15 cellular contexts compared by ENCODE assay signal in the genomic region with DNA sequence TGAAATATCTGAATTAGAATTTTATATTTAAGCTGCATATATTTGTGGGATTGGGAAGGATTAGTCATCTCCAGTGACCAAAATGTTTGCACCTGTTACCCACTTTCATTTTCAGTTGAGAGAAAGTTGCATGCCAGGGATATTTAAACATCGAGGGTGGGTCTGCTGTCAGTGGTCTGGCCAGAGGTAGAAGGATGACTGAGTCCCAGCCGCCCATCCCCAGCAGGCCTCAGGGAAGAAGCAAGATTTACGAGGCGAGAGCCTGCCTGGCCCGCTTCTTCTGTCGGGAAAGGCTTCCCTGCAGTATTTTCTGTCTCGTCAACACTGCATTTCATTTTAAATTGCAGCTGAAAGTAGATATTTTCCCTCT. TPM values are rescaled to one million over a fixed set of nuclear protein-coding genes. Genes with fewer than 3 reads are reported as not detected.
A peak's percentile ranks its signal among the peaks of the same experiment; 100 is the strongest.
DNase-seq lines count a peak whose midpoint lies in the region; ATAC-seq and TF ChIP-seq lines count a peak whose summit lies in the region.
"Had no signal": no experiment of that assay in that cellular context is flagged by ENCODE, and none has a peak within 500 bp of the region (broad histone marks: within the 10 kb centered on the region; RNA-seq: fewer than 3 reads in every experiment).

No MANE protein-coding gene starts in this region.

- peak overlapping the region in 1 of 2 donors; percentile 77 for H3K27ac ChIP-seq in breast epithelium
- peak overlapping the region; percentile 17 for H3K27ac ChIP-seq in suprapubic skin

- H3K9me3 Mint-ChIP-seq in MCF 10A (ENCODE audit: unreplicated experiment) = no peaks in the 10 kb centered on the region
- no peaks in the 10 kb centered on the region for H3K9me3 Mint-ChIP-seq in WTC11
- H3K9me3 Mint-ChIP-seq in memory B cell = no peaks in the 10 kb centered on the region
- H3K9me3 Mint-ChIP-seq in activated T-helper 2 cell treated with anti-CD3 and anti-CD28 coated beads, Interferon-gamma antibody, Interleukin-2, Interleukin-4, amounts not matched to agents 10 μg/mL and 5 μg/mL and 100 μg/mL, durations not matched to agents 14 hours and 24 hours and 36 hours = no peaks in the 10 kb centered on the region
- H3K9me3 Mint-ChIP-seq: T-helper 1 cell treated with Interleukin-12 subunit alpha and Interleukin-12 subunit beta and Interleukin-4 antibody, amounts not matched to agents 30 μg/mL and 1 μg/mL, for 36 hours had no signal

- intact Hi-C loops in MCF 10A (cut with micrococcal nuclease) (no loop called here), breast epithelium (cut with DNase I; ENCODE audit: low total_unique reads) (loop anchor here (10.0 kb wide), 1 partner anchor 190 kb away; the partner anchor contains the start of gene SELENON)
- intact Hi-C loops in activated T-helper 2 cell treated with anti-CD3 and anti-CD28 coated beads, Interferon-gamma antibody, Interleukin-2, Interleukin-4, amounts not matched to agents 10 μg/mL and 5 μg/mL and 100 μg/mL, durations not matched to agents 14 hours and 24 hours and 36 hours (cut with micrococcal nuclease) = no loop called here

- ATAC-seq in WTC11 (no peak), memory B cell (ENCODE audit: low read depth) (no peak)

- CTCF ChIA-PET in MCF 10A (lab: Yijun Ruan, JAX) = no interaction called here
- CTCF ChIA-PET in WTC11 (lab: Charles Lee) = interaction anchor here (0.9 to 1.7 kb wide), 3 partner anchors 80 to 111 kb away, joined by 3 to 11 read pairs (median 4); no protein-coding TSS in a partner anchor

- H3K36me3 Mint-ChIP-seq in MCF 10A (ENCODE audit: insufficient read depth, unreplicated experiment) = no peaks in the 10 kb centered on the region
- H3K36me3 Mint-ChIP-seq in WTC11 = no peaks in the 10 kb centered on the region
- no peaks in the 10 kb centered on the region for H3K36me3 Mint-ChIP-seq in memory B cell
- H3K36me3 Mint-ChIP-seq in activated T-helper 2 cell treated with anti-CD3 and anti-CD28 coated beads, Interferon-gamma antibody, Interleukin-2, Interleukin-4, amounts not matched to agents 10 μg/mL and 5 μg/mL and 100 μg/mL, durations not matched to agents 14 hours and 24 hours and 36 hours (ENCODE audit: low read depth) = no peaks in the 10 kb centered on the region

- no peaks in the 10 kb centered on the region for H3K36me3 ChIP-seq in breast epithelium
- H3K36me3 ChIP-seq in suprapubic skin = no peaks in the 10 kb centered on the region
- H3K36me3 ChIP-seq: ovary had no signal

- peak overlapping the region; percentile 60 for H3K4me3 Mint-ChIP-seq in MCF 10A (ENCODE audit: unreplicated experiment)
- peak overlapping the region; percentile 72 for H3K4me3 Mint-ChIP-seq in WTC11
- peak overlapping the region; percentile 75 for H3K4me3 Mint-ChIP-seq in memory B cell
- no peak overlapping the region for H3K4me3 Mint-ChIP-seq in activated T-helper 2 cell treated with anti-CD3 and anti-CD28 coated beads, Interferon-gamma antibody, Interleukin-2, Interleukin-4, amounts not matched to agents 10 μg/mL and 5 μg/mL and 100 μg/mL, durations not matched to agents 14 hours and 24 hours and 36 hours (ENCODE audit: low read depth)

- POLR2A ChIA-PET in MCF 10A (lab: Yijun Ruan, JAX) = interaction anchor here (1.0 kb wide), 1 partner anchor 42 kb away, joined by 3 read pairs; no protein-coding TSS in a partner anchor
- POLR2A ChIA-PET in WTC11 (lab: Charles Lee) = no interaction called here

- H3K9me3 ChIP-seq in breast epithelium = no peaks in the 10 kb centered on the region
- H3K9me3 ChIP-seq in suprapubic skin = no peaks in the 10 kb centered on the region
- H3K9me3 ChIP-seq: ovary had no signal

- TF ChIP-seq POLR2A in breast epithelium (IDR thresholded peaks at IDR 0.05) (no peak), suprapubic skin (IDR thresholded peaks at IDR 0.05) (no peak)

- H3K27me3 ChIP-seq in breast epithelium = no peaks in the 10 kb centered on the region
- no peaks in the 10 kb centered on the region for H3K27me3 ChIP-seq in suprapubic skin
- H3K27me3 ChIP-seq: ovary had no signal

- WGBS in suprapubic skin = 28% methylated on average over 7 of the region's 7 CpGs

- H3K4me1 ChIP-seq in breast epithelium = no peaks in the 10 kb centered on the region
- peaks cover 41% of the 10 kb centered on the region for H3K4me1 ChIP-seq in suprapubic skin

- no peak overlapping the region for H3K4me3 ChIP-seq in breast epithelium
- no peak overlapping the region for H3K4me3 ChIP-seq in suprapubic skin

- TF ChIP-seq CTCF in MCF 10A (IDR thresholded peaks at IDR 0.05; ENCODE audit: unreplicated experiment) (no peak), breast epithelium (IDR thresholded peaks at IDR 0.05) (no peak), WTC11 (IDR thresholded peaks at IDR 0.05) (no peak), suprapubic skin (IDR thresholded peaks at IDR 0.05) (no peak)

- no peak for TF ChIP-seq EP300 in suprapubic skin (IDR thresholded peaks at IDR 0.05)

- no TSS peak for BruUV-seq in MCF 10A (replicated peaks; lab: Mats Ljungman, UMichigan)

- H3K27ac Mint-ChIP-seq in MCF 10A (ENCODE audit: low read depth, unreplicated experiment) = no peak overlapping the region
- no peak overlapping the region for H3K27ac Mint-ChIP-seq in WTC11
- H3K27ac Mint-ChIP-seq in memory B cell = no peak overlapping the region
- H3K27ac Mint-ChIP-seq in activated T-helper 2 cell treated with anti-CD3 and anti-CD28 coated beads, Interferon-gamma antibody, Interleukin-2, Interleukin-4, amounts not matched to agents 10 μg/mL and 5 μg/mL and 100 μg/mL, durations not matched to agents 14 hours and 24 hours and 36 hours = no peak overlapping the region
- H3K27ac Mint-ChIP-seq: T-helper 1 cell treated with Interleukin-12 subunit alpha and Interleukin-12 subunit beta and Interleukin-4 antibody, amounts not matched to agents 30 μg/mL and 1 μg/mL, for 36 hours had no signal

- DNase-seq in MCF 10A (ENCODE audit: unreplicated experiment) (no peak), breast epithelium (ENCODE audit: low spot score in 2 of 2) (no peak), WTC11 (ENCODE audit: low spot score) (no peak), memory B cell (ENCODE audit: low spot score in 2 of 2) (no peak), suprapubic skin (ENCODE audit: low spot score in 2 of 2) (no peak), inferior parietal cortex (ENCODE audit: extremely low spot score) (no peak), NCI-H2171 (lab: John Stamatoyannopoulos, UW) (no peak)
- no peak for DNase-seq in activated T-helper 2 cell treated with anti-CD3 and anti-CD28 coated beads, Interferon-gamma antibody, Interleukin-2, Interleukin-4, amounts not matched to agents 10 μg/mL and 5 μg/mL and 100 μg/mL, durations not matched to agents 14 hours and 24 hours and 36 hours (ENCODE audit: low spot score)
- DNase-seq: activated CD4-positive, alpha-beta T cell treated with anti-CD3 and anti-CD28 coated beads, Interleukin-2, amount 50 U/mL, for 1 hour; DMS79; erythroblast; NCI-H1436; NCI-H510A treated with DMSO at 0.1 percent for 48 hours; ovary had no signal

- H3K27me3 Mint-ChIP-seq in MCF 10A (ENCODE audit: insufficient read depth, unreplicated experiment) (peaks cover 42% of the 10 kb centered on the region), WTC11 (ENCODE audit: low read depth) (peaks cover 44% of the 10 kb centered on the region), memory B cell (peaks cover 20% of the 10 kb centered on the region)
- H3K27me3 Mint-ChIP-seq in activated T-helper 2 cell treated with anti-CD3 and anti-CD28 coated beads, Interferon-gamma antibody, Interleukin-2, Interleukin-4, amounts not matched to agents 10 μg/mL and 5 μg/mL and 100 μg/mL, durations not matched to agents 14 hours and 24 hours and 36 hours (ENCODE audit: low read depth) = peaks cover 67% of the 10 kb centered on the region

- H3K4me1 Mint-ChIP-seq in MCF 10A (ENCODE audit: insufficient read depth, unreplicated experiment) (peaks cover 7% of the 10 kb centered on the region), WTC11 (peaks cover 26% of the 10 kb centered on the region), memory B cell (peaks cover 30% of the 10 kb centered on the region)
- H3K4me1 Mint-ChIP-seq in activated T-helper 2 cell treated with anti-CD3 and anti-CD28 coated beads, Interferon-gamma antibody, Interleukin-2, Interleukin-4, amounts not matched to agents 10 μg/mL and 5 μg/mL and 100 μg/mL, durations not matched to agents 14 hours and 24 hours and 36 hours (ENCODE audit: low read depth) = peaks cover 35% of the 10 kb centered on the region

TF ChIP-seq in WTC11, 78 proteins besides CTCF, POLR2A, EP300 and RAD21:
- TF ChIP-seq, protein P1, sequence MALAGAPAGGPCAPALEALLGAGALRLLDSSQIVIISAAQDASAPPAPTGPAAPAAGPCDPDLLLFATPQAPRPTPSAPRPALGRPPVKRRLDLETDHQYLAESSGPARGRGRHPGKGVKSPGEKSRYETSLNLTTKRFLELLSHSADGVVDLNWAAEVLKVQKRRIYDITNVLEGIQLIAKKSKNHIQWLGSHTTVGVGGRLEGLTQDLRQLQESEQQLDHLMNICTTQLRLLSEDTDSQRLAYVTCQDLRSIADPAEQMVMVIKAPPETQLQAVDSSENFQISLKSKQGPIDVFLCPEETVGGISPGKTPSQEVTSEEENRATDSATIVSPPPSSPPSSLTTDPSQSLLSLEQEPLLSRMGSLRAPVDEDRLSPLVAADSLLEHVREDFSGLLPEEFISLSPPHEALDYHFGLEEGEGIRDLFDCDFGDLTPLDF (CRISPR knock-in tag; IDR thresholded peaks at IDR 0.05) = no peak
- TF ChIP-seq ZBTB21 (CRISPR knock-in tag; IDR thresholded peaks at IDR 0.05; ENCODE audit: borderline replicate concordance) = no peak
- TF ChIP-seq TCF7 (CRISPR knock-in tag; IDR thresholded peaks at IDR 0.05; ENCODE audit: low read depth) = no peak

RNA-seq across cellular contexts. Expression of gene MAN1C1, which starts 1.4 kb away (rescaled TPM):
- total RNA-seq in MCF 10A (2022) (not detected in 2 replicates), breast epithelium (10 to 100 TPM in 1 of 3 donors, 1 to 10 TPM in 2; 6.7 to 13.8 (median 6.9) TPM), WTC11 (2021) (10.4 to 16.8 TPM (median 12.2 TPM) in 3 replicates), suprapubic skin (10 to 100 TPM in 1 of 4 donors, 1 to 10 TPM in 3; 7.3 to 15.2 (median 8.0) TPM)
- total RNA-seq in activated T-helper 2 cell treated with anti-CD3 and anti-CD28 coated beads, Interferon-gamma antibody, Interleukin-2, Interleukin-4, amounts not matched to agents 10 μg/mL and 5 μg/mL and 100 μg/mL, durations not matched to agents 14 hours and 24 hours and 36 hours = 4.1 and 5.0 TPM in 2 replicates
